In genomic region chr1:8293641-8294169, GRCh38 we compare ENCODE assay signal across 1 cellular context.
TF ChIP-seq lines count a peak whose summit lies in the region.

No MANE protein-coding gene starts in this region.

TF ChIP-seq in HepG2, 621 proteins besides CTCF, POLR2A, EP300 and RAD21 (continues in another document):
- no peak for TF ChIP-seq RFXAP (CRISPR knock-in tag; IDR thresholded peaks at IDR 0.05; ENCODE audit: borderline replicate concordance)
- TF ChIP-seq NR2F2 (IDR thresholded peaks at IDR 0.05; ENCODE audit: borderline replicate concordance, low read depth) = no peak
- no peak for TF ChIP-seq MTA1 (CRISPR knock-in tag; IDR thresholded peaks at IDR 0.05; ENCODE audit: borderline replicate concordance)
- TF ChIP-seq GABPA (IDR thresholded peaks at IDR 0.05; ENCODE audit: low read depth, low read length) = no peak
- TF ChIP-seq GABPA (CRISPR knock-in tag; IDR thresholded peaks at IDR 0.05; ENCODE audit: low read depth) = no peak
- no peak for TF ChIP-seq JUNB (CRISPR knock-in tag; IDR thresholded peaks at IDR 0.05; ENCODE audit: borderline replicate concordance)
- no peak for TF ChIP-seq ZNF549 (CRISPR knock-in tag; IDR thresholded peaks at IDR 0.05)
- TF ChIP-seq NR2F6 (IDR thresholded peaks at IDR 0.05) = no peak
- 0 out of 2 replicates have a peak, but pooled peaks have one; percentile 23 for TF ChIP-seq NR2F6 (CRISPR knock-in tag; IDR thresholded peaks at IDR 0.05)
- no peak for TF ChIP-seq MAF1 (CRISPR knock-in tag; IDR thresholded peaks at IDR 0.05; ENCODE audit: borderline replicate concordance)
- TF ChIP-seq DBP (CRISPR knock-in tag; IDR thresholded peaks at IDR 0.05; ENCODE audit: not compliant biosample characterization) = no peak
- no peak for TF ChIP-seq JDP2 (CRISPR knock-in tag; IDR thresholded peaks at IDR 0.05; ENCODE audit: borderline replicate concordance)
- no peak for TF ChIP-seq TOE1 (CRISPR knock-in tag; IDR thresholded peaks at IDR 0.05)
- TF ChIP-seq ATF1 (CRISPR knock-in tag; IDR thresholded peaks at IDR 0.05) = no peak
- TF ChIP-seq MIXL1 (CRISPR knock-in tag; IDR thresholded peaks at IDR 0.05) = no peak
- TF ChIP-seq ZNF44 (CRISPR knock-in tag; IDR thresholded peaks at IDR 0.05) = no peak
- no peak for TF ChIP-seq BRCA1 (CRISPR knock-in tag; IDR thresholded peaks at IDR 0.05)
- TF ChIP-seq GTF3A (CRISPR knock-in tag; conservative IDR thresholded peaks at IDR 0.05) = no peak
- TF ChIP-seq ZNF770 (CRISPR knock-in tag; IDR thresholded peaks at IDR 0.05) = peak; percentile 59; the same call in 1 of the 2 replicates
- TF ChIP-seq PRDM15 (CRISPR knock-in tag; IDR thresholded peaks at IDR 0.05) = no peak
- TF ChIP-seq U2AF2 (IDR thresholded peaks at IDR 0.05; ENCODE audit: low read depth, low read length) = no peak
- TF ChIP-seq SIN3A (IDR thresholded peaks at IDR 0.05; ENCODE audit: borderline replicate concordance, low read depth, low read length) = no peak
- no peak for TF ChIP-seq ARID4A (CRISPR knock-in tag; IDR thresholded peaks at IDR 0.05; ENCODE audit: borderline replicate concordance)
- TF ChIP-seq SP2 (CRISPR knock-in tag; IDR thresholded peaks at IDR 0.05) = no peak
- no peak for TF ChIP-seq AHR (CRISPR knock-in tag; IDR thresholded peaks at IDR 0.05)
- TF ChIP-seq SCMH1 (CRISPR knock-in tag; IDR thresholded peaks at IDR 0.05; ENCODE audit: borderline replicate concordance) = no peak
- no peak for TF ChIP-seq PBX2 (CRISPR knock-in tag; IDR thresholded peaks at IDR 0.05)
- no peak for TF ChIP-seq ZNF784 (CRISPR knock-in tag; IDR thresholded peaks at IDR 0.05; ENCODE audit: borderline replicate concordance)
- TF ChIP-seq SMYD3 (CRISPR knock-in tag; IDR thresholded peaks at IDR 0.05) = no peak
- 0 out of 2 replicates have a peak, but pooled peaks have one; percentile 28 for TF ChIP-seq ZBTB33 (CRISPR knock-in tag; IDR thresholded peaks at IDR 0.05)
- TF ChIP-seq SUZ12 (IDR thresholded peaks at IDR 0.05; ENCODE audit: low read depth, low read length) = no peak
- TF ChIP-seq CBX1 (IDR thresholded peaks at IDR 0.05; ENCODE audit: low read depth) = no peak
- TF ChIP-seq ZNF318 (CRISPR knock-in tag; IDR thresholded peaks at IDR 0.05) = no peak
- TF ChIP-seq ZNF644 (CRISPR knock-in tag; IDR thresholded peaks at IDR 0.05; ENCODE audit: low read depth) = no peak
- TF ChIP-seq FOSL2 (CRISPR knock-in tag; IDR thresholded peaks at IDR 0.05) = peak; percentile 78
- no peak for TF ChIP-seq EED (CRISPR knock-in tag; IDR thresholded peaks at IDR 0.05)
